ENCODE assay signal across 18 cellular contexts in genomic region chr3:15023719-15024118, GRCh38. TPM values are rescaled to one million over a fixed set of nuclear protein-coding genes. Genes with fewer than 3 reads are reported as not detected.
DNase-seq lines count a peak whose midpoint lies in the region; ATAC-seq and TF ChIP-seq lines count a peak whose summit lies in the region.
"Had no signal": no experiment of that assay in that cellular context is flagged by ENCODE, and none has a peak within 500 bp of the region (broad histone marks: within the 10 kb centered on the region; RNA-seq: fewer than 3 reads in every experiment).

No MANE protein-coding gene starts in this region.

- DNase-seq in right atrium auricular region (ENCODE audit: low spot score) (peak; percentile 21), Right ventricle myocardium inferior (ENCODE audit: missing footprints) (no peak), glutamatergic neuron (no peak), trophoblast cell (no peak), body of pancreas (no peak)
- no peak for DNase-seq in activated naive CD4-positive, alpha-beta T cell treated with anti-CD3 and anti-CD28 coated beads, Interleukin-2, amount 10 ng/mL, durations not matched to agents 7 days and 5 days
- no peak for DNase-seq in stimulated activated CD4-positive, alpha-beta T cell treated with anti-CD3 and anti-CD28 coated beads, Interleukin-1b, Interleukin-23, amount 100 ng/mL, for 48 hours
- DNase-seq: 8988T; Calu3; CD8-positive, alpha-beta T cell; DMS79 treated with DMSO at 0.1 percent for 48 hours; GF-D8; GOT3; H7; HFFc6 had no signal

- H3K9me3 Mint-ChIP-seq in glutamatergic neuron (ENCODE audit: unreplicated experiment): no peaks in the 10 kb centered on the region
- H3K9me3 Mint-ChIP-seq in activated naive CD4-positive, alpha-beta T cell treated with anti-CD3 and anti-CD28 coated beads, Interleukin-2, amount 10 ng/mL, durations not matched to agents 7 days and 5 days: no peaks in the 10 kb centered on the region
- H3K9me3 Mint-ChIP-seq: CD8-positive, alpha-beta T cell; HFFc6 had no signal

- H3K9me3 ChIP-seq in right atrium auricular region (no peaks in the 10 kb centered on the region), trophoblast cell (ENCODE audit: insufficient read depth, low read depth, low read length) (no peaks in the 10 kb centered on the region), body of pancreas (no peaks in the 10 kb centered on the region)
- H3K9me3 ChIP-seq: BLaER1 treated with 17β-estradiol and CSF1 and Interleukin-3, amounts not matched to agents 10 nM and 100 nM had no signal

- H3K23ac ChIP-seq in trophoblast cell (ENCODE audit: low read length): no peak overlapping the region

- no peaks in the 10 kb centered on the region for H3K79me2 ChIP-seq in trophoblast cell (ENCODE audit: control insufficient read depth, insufficient read depth, low read length, poor library complexity)

- H3K27ac ChIP-seq in right atrium auricular region (no peak overlapping the region), trophoblast cell (ENCODE audit: low read depth, low read length) (peak overlapping the region; percentile 55), body of pancreas (no peak overlapping the region)
- H3K27ac ChIP-seq: BLaER1 treated with 17β-estradiol and CSF1 and Interleukin-3, amounts not matched to agents 10 nM and 100 nM; HL-60 had no signal

- H3K36me3 Mint-ChIP-seq in glutamatergic neuron (ENCODE audit: unreplicated experiment): peaks cover 4% of the 10 kb centered on the region
- peaks cover 52% of the 10 kb centered on the region for H3K36me3 Mint-ChIP-seq in activated naive CD4-positive, alpha-beta T cell treated with anti-CD3 and anti-CD28 coated beads, Interleukin-2, amount 10 ng/mL, durations not matched to agents 7 days and 5 days

- H4K91ac ChIP-seq in trophoblast cell (ENCODE audit: low read depth, low read length): no peak overlapping the region

- H2BK12ac ChIP-seq in trophoblast cell (ENCODE audit: low read length): no peak overlapping the region

- peaks cover 16% of the 10 kb centered on the region for H3K4me1 Mint-ChIP-seq in glutamatergic neuron (ENCODE audit: low read depth, unreplicated experiment)
- H3K4me1 Mint-ChIP-seq in activated naive CD4-positive, alpha-beta T cell treated with anti-CD3 and anti-CD28 coated beads, Interleukin-2, amount 10 ng/mL, durations not matched to agents 7 days and 5 days: no peaks in the 10 kb centered on the region

- H3K27me3 ChIP-seq in right atrium auricular region (no peaks in the 10 kb centered on the region), trophoblast cell (ENCODE audit: insufficient read depth, low read length) (no peaks in the 10 kb centered on the region), body of pancreas (no peaks in the 10 kb centered on the region)
- H3K27me3 ChIP-seq: BLaER1 treated with 17β-estradiol and CSF1 and Interleukin-3, amounts not matched to agents 10 nM and 100 nM had no signal

- no CpG with 5 or more reads among the region's 2 CpGs for WGBS in trophoblast cell (ENCODE audit: extremely low coverage, insufficient coverage, insufficient read length)
- 92% methylated on average over 2 of the region's 2 CpGs for WGBS in body of pancreas, 2 donors

- no peak overlapping the region for H3K4ac ChIP-seq in trophoblast cell (ENCODE audit: low read depth, low read length)

- H3K36me3 ChIP-seq in right atrium auricular region (peaks cover 74% of the 10 kb centered on the region), trophoblast cell (ENCODE audit: control insufficient read depth in 1 of 2, insufficient read depth in 2 of 2, low read length in 2 of 2) (peaks cover 20 to 35% of the 10 kb centered on the region in 2 experiments), body of pancreas (replicated peaks in 1 of 2; ENCODE audit: insufficient read depth in 1 of 2, low read depth in 2 of 2) (peaks cover 0 to 45% of the 10 kb centered on the region in 2 donors)

- peaks cover 0 to 7% of the 10 kb centered on the region in 2 donors for H3K4me1 ChIP-seq in right atrium auricular region
- peaks cover 10 to 17% of the 10 kb centered on the region in 2 experiments for H3K4me1 ChIP-seq in trophoblast cell (ENCODE audit: control insufficient read depth in 1 of 2, insufficient read depth in 2 of 2, low read length in 2 of 2)
- H3K4me1 ChIP-seq in body of pancreas: no peaks in the 10 kb centered on the region
- H3K4me1 ChIP-seq: BLaER1 treated with 17β-estradiol and CSF1 and Interleukin-3, amounts not matched to agents 10 nM and 100 nM had no signal

- H3K14ac ChIP-seq in trophoblast cell (ENCODE audit: low read length): no peak overlapping the region

- no peak for TF ChIP-seq POLR2A in body of pancreas (IDR thresholded peaks at IDR 0.05)

- no peak overlapping the region for H2BK120ac ChIP-seq in trophoblast cell (ENCODE audit: insufficient read depth, low read length, poor library complexity)

- TF ChIP-seq CTCF in right atrium auricular region (IDR thresholded peaks at IDR 0.05) (no peak), glutamatergic neuron (IDR thresholded peaks at IDR 0.05; ENCODE audit: partially characterized antibody, unreplicated experiment) (no peak), body of pancreas (IDR thresholded peaks at IDR 0.05) (no peak)

- H3K79me1 ChIP-seq in trophoblast cell (ENCODE audit: low read length): no peaks in the 10 kb centered on the region

- H2BK5ac ChIP-seq in trophoblast cell (ENCODE audit: low read depth, low read length, poor library complexity): no peak overlapping the region

- H3K4me3 ChIP-seq in right atrium auricular region (no peak overlapping the region), trophoblast cell (ENCODE audit: low read depth, low read length) (no peak overlapping the region), body of pancreas (no peak overlapping the region)
- H3K4me3 ChIP-seq: BLaER1 treated with 17β-estradiol and CSF1 and Interleukin-3, amounts not matched to agents 10 nM and 100 nM had no signal

- no peak overlapping the region for H3K4me3 Mint-ChIP-seq in glutamatergic neuron (ENCODE audit: unreplicated experiment)
- H3K4me3 Mint-ChIP-seq in activated naive CD4-positive, alpha-beta T cell treated with anti-CD3 and anti-CD28 coated beads, Interleukin-2, amount 10 ng/mL, durations not matched to agents 7 days and 5 days: no peak overlapping the region
- H3K4me3 Mint-ChIP-seq: CD8-positive, alpha-beta T cell; HFFc6 had no signal

- no peak overlapping the region for H4K8ac ChIP-seq in trophoblast cell (ENCODE audit: low read depth, low read length)

- CTCF ChIA-PET in activated naive CD4-positive, alpha-beta T cell treated with anti-CD3 and anti-CD28 coated beads, Interleukin-2, amount 10 ng/mL, durations not matched to agents 7 days and 5 days (lab: Charles Lee): interaction anchor here (0.9 kb wide), 1 partner anchor 27 kb away, joined by 3 read pairs; no protein-coding TSS in a partner anchor

- H3K9ac ChIP-seq in trophoblast cell (ENCODE audit: low read length): no peak overlapping the region
- H3K9ac ChIP-seq: BLaER1 treated with 17β-estradiol and CSF1 and Interleukin-3, amounts not matched to agents 10 nM and 100 nM had no signal

- no peak overlapping the region for H3K4me2 ChIP-seq in trophoblast cell (ENCODE audit: low read length)
- H3K4me2 ChIP-seq: BLaER1 treated with 17β-estradiol and CSF1 and Interleukin-3, amounts not matched to agents 10 nM and 100 nM had no signal

- no peak for ATAC-seq in Right ventricle myocardium inferior
- no peak for ATAC-seq in body of pancreas
- ATAC-seq: CD8-positive, alpha-beta T cell; HCT116 had no signal

- H2AFZ ChIP-seq in trophoblast cell (ENCODE audit: insufficient read depth, low read length, poor library complexity): no peak overlapping the region

- no peak overlapping the region for H2AK5ac ChIP-seq in trophoblast cell (ENCODE audit: low read length)

- no peaks in the 10 kb centered on the region for H3K27me3 Mint-ChIP-seq in glutamatergic neuron (ENCODE audit: unreplicated experiment)
- H3K27me3 Mint-ChIP-seq in activated naive CD4-positive, alpha-beta T cell treated with anti-CD3 and anti-CD28 coated beads, Interleukin-2, amount 10 ng/mL, durations not matched to agents 7 days and 5 days: no peaks in the 10 kb centered on the region

- peak overlapping the region; percentile 50 for H3K27ac Mint-ChIP-seq in glutamatergic neuron (ENCODE audit: unreplicated experiment)
- no peak overlapping the region for H3K27ac Mint-ChIP-seq in activated naive CD4-positive, alpha-beta T cell treated with anti-CD3 and anti-CD28 coated beads, Interleukin-2, amount 10 ng/mL, durations not matched to agents 7 days and 5 days
- H3K27ac Mint-ChIP-seq: CD8-positive, alpha-beta T cell; HFFc6 had no signal

- intact Hi-C loops in Right ventricle myocardium inferior (cut with DNase I) (no loop called here), body of pancreas (cut with DNase I) (no loop called here)

- no peak overlapping the region for H3K18ac ChIP-seq in trophoblast cell (ENCODE audit: low read length)

- H4K12ac ChIP-seq in trophoblast cell (ENCODE audit: low read depth, low read length): no peak overlapping the region

RNA-seq across cellular contexts. Expression of gene MRPS25, which starts 41.4 kb away (rescaled TPM):
- total RNA-seq in right atrium auricular region (100 to 1,000 TPM in 1 of 2 donors, 10 to 100 TPM in 1; 29.2 to 121 TPM), Right ventricle myocardium inferior (140 TPM), glutamatergic neuron (ENCODE audit: unreplicated experiment) (141 TPM), body of pancreas (10 to 100 TPM; 17.1 to 24.7 TPM)
- polyA plus RNA-seq in trophoblast cell (2013): 15.4 and 16.5 TPM in 2 replicates
